ENCODE assay signal across 15 cellular contexts in the genomic region with DNA sequence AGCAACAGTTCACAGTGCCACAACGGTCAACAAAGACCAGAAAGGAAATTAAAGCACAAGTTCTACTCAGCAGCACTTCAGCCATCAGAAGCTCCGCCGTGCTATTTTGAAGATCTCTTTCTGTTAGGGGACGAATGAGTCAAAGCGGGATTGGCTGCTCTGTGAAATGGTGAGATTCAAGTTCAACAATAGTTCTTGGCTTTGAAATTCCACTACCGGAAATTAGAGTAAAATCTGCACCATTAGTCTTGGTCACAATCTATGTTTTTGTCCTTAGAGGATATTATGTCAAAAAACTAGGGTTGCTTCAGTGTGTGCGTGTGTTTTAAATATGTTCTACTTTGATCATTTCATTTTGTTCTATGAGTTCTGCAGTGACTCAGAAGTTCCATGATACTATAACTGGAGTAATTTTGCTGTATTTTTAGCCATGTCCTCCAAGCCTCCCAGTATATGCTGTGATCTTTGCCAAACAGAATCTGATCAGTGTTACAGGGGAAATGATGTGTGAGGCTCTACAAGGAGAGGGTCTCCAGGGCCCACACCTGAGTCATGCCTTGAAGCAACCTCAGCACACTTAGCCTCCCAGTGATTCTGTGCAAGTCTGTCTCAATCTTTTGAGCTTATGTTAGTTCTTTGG. TPM values are rescaled to one million over a fixed set of nuclear protein-coding genes. Genes with fewer than 3 reads are reported as not detected.
DNase-seq lines count a peak whose midpoint lies in the region; ATAC-seq, FAIRE-seq and TF ChIP-seq lines count a peak whose summit lies in the region.
"Had no signal": no experiment of that assay in that cellular context is flagged by ENCODE, and none has a peak within 500 bp of the region (broad histone marks: within the 10 kb centered on the region; RNA-seq: fewer than 3 reads in every experiment).

No MANE protein-coding gene starts in this region.

- peaks cover 22% of the 10 kb centered on the region for H3K27me3 ChIP-seq in BE2C
- H3K27me3 ChIP-seq: colonic mucosa had no signal

- H3K36me3 ChIP-seq in BE2C: no peaks in the 10 kb centered on the region
- H3K36me3 ChIP-seq: colonic mucosa had no signal

- no peaks in the 10 kb centered on the region for H3K9me3 Mint-ChIP-seq in central memory CD8-positive, alpha-beta T cell

- H3K9me3 ChIP-seq in BE2C: no peaks in the 10 kb centered on the region
- H3K9me3 ChIP-seq: colonic mucosa had no signal

- H3K4me3 Mint-ChIP-seq in central memory CD8-positive, alpha-beta T cell: no peak overlapping the region
- H3K4me3 Mint-ChIP-seq: neural crest cell had no signal

- H3K4me3 ChIP-seq in skeletal muscle cell (ENCODE audit: low read depth, low read length) (no peak overlapping the region), BE2C (ENCODE audit: low read depth, low read length) (no peak overlapping the region)
- H3K4me3 ChIP-seq: colonic mucosa had no signal

- TF ChIP-seq CTCF in BE2C (IDR thresholded peaks at IDR 0.05; ENCODE audit: low read depth, low read length): no peak

- no peaks in the 10 kb centered on the region for H3K36me3 Mint-ChIP-seq in central memory CD8-positive, alpha-beta T cell (ENCODE audit: insufficient read depth)

- peaks cover 8% of the 10 kb centered on the region for H3K4me1 Mint-ChIP-seq in central memory CD8-positive, alpha-beta T cell

- no peaks in the 10 kb centered on the region for H3K4me1 ChIP-seq in BE2C
- H3K4me1 ChIP-seq: colonic mucosa had no signal

- DNase-seq in GM18507 (ENCODE audit: extremely low spot score, insufficient read length, low read depth) (no peak), skeletal muscle cell (ENCODE audit: low read depth) (peak; percentile 7), BE2C (no peak)
- no peak for DNase-seq in central memory CD8-positive, alpha-beta T cell (ENCODE audit: low spot score in 2 of 2)
- DNase-seq: activated CD8-positive, alpha-beta memory T cell treated with anti-CD3 and anti-CD28 coated beads, Interleukin-2, amount 50 U/mL, for 48 hours; colonic mucosa; DMS153; NCI-H82; SW 1271 had no signal

- peak overlapping the region; percentile 13 for H3K27ac Mint-ChIP-seq in central memory CD8-positive, alpha-beta T cell (ENCODE audit: low read depth)

- peak; percentile 65 for ATAC-seq in HG02798 (IDR thresholded peaks at IDR 0.05; ENCODE audit: poor library complexity, unreplicated experiment)
- no peak for ATAC-seq in central memory CD8-positive, alpha-beta T cell (replicated peaks; ENCODE audit: extremely low read depth, poor library complexity, severe bottlenecking)
- ATAC-seq in GM21528 (IDR thresholded peaks at IDR 0.05; ENCODE audit: low FRiP score, unreplicated experiment): no peak
- ATAC-seq in GM21786 (IDR thresholded peaks at IDR 0.05; ENCODE audit: unreplicated experiment): no peak
- ATAC-seq in GM19324 (IDR thresholded peaks at IDR 0.05; ENCODE audit: low FRiP score, unreplicated experiment): no peak

- peak; percentile 63 for FAIRE-seq in GM18507 (lab: Jason Lieb, UNC)

- peaks cover 27% of the 10 kb centered on the region for H3K27me3 Mint-ChIP-seq in central memory CD8-positive, alpha-beta T cell

RNA-seq across cellular contexts. Expression of a gene that starts 22.6 kb away (rescaled TPM):
- polyA plus RNA-seq in BE2C (2012; ENCODE audit: insufficient read depth, insufficient read length, low read depth): not detected
- polyA plus RNA-seq: urinary bladder had no signal
